Comparison of ENCODE assay signal across 22 cellular contexts in genomic region chr2:14454102-14454676, GRCh38.
"Had no signal": no experiment of that assay in that cellular context is flagged by ENCODE, and none has a peak within 500 bp of the region (broad histone marks: within the 10 kb centered on the region; RNA-seq: fewer than 3 reads in every experiment).

No MANE protein-coding gene starts in this region.

- H3K36me3 ChIP-seq: ascending aorta, SJSA1 had no signal

- H3K4me1 ChIP-seq: ascending aorta, SJSA1 had no signal

- H3K27me3 ChIP-seq: ascending aorta, SJSA1 had no signal

- H3K4me3 ChIP-seq: ascending aorta, SJSA1 had no signal

- ATAC-seq: activated CD8-positive, alpha-beta memory T cell treated with anti-CD3 and anti-CD28 coated beads, Interleukin-2, amount 10 ng/mL, durations not matched to agents 7 days and 5 days; activated naive CD8-positive, alpha-beta T cell treated with anti-CD3 and anti-CD28 coated beads, Interleukin-2, amount 50 U/mL, for 24 hours; Panc1 had no signal

- DNase-seq: activated B cell treated with CpG ODN at 0.5 μM for 24 hours; activated CD4-positive, alpha-beta T cell treated with anti-CD3 and anti-CD28 coated beads for 1 hour; activated CD4-positive, alpha-beta T cell treated with anti-CD3 and anti-CD28 coated beads, Interleukin-2, amount 10 ng/mL, durations not matched to agents 24 days and 14 days; activated CD4-positive, alpha-beta T cell treated with anti-CD3 and anti-CD28 coated beads, Interleukin-2, amount 50 U/mL, for 48 hours; activated CD8-positive, alpha-beta memory T cell treated with anti-CD3 and anti-CD28 coated beads, Interleukin-2, amount 10 ng/mL, durations not matched to agents 7 days and 5 days; activated effector memory CD4-positive, alpha-beta T cell treated with Interleukin-2 at 50 U/mL for 16 hours; activated naive CD4-positive, alpha-beta T cell; activated naive CD8-positive, alpha-beta T cell treated with anti-CD3 and anti-CD28 coated beads, Interleukin-2, amount 50 U/mL, for 24 hours; activated T-cell treated with anti-CD3 and anti-CD28 coated beads, Interleukin-2, amount 50 U/mL, for 24 hours; amniotic stem cell; MM.1S; NCI-H1105 treated with DMSO at 0.1 percent for 48 hours; NCI-H1436 treated with DMSO at 0.1 percent for 48 hours; NCI-H187; NCI-H510A treated with DMSO at 0.1 percent for 48 hours; NCI-H774; NK-92 treated with Interleukin-12 subunit alpha and Interleukin-12 subunit beta, amount 100 ng/mL, for 24 hours; OCI-M1; SHP77 had no signal

- H3K27ac ChIP-seq: ascending aorta, SJSA1 had no signal

- H3K9me3 ChIP-seq: ascending aorta had no signal
